9 cellular contexts compared by ENCODE assay signal in genomic region chr1:150221552-150221951, GRCh38. TPM values are rescaled to one million over a fixed set of nuclear protein-coding genes. Genes with fewer than 3 reads are reported as not detected.
DNase-seq lines count a peak whose midpoint lies in the region; ATAC-seq and TF ChIP-seq lines count a peak whose summit lies in the region.
"Had no signal": no experiment of that assay in that cellular context is flagged by ENCODE, and none has a peak within 500 bp of the region (broad histone marks: within the 10 kb centered on the region; RNA-seq: fewer than 3 reads in every experiment).

No MANE protein-coding gene starts in this region.

- peak; percentile 67 for TF ChIP-seq CTCF in OCI-LY7 (conservative IDR thresholded peaks at IDR 0.05; ENCODE audit: low read length)
- TF ChIP-seq CTCF in thyroid gland (IDR thresholded peaks at IDR 0.05): peak in 4 of 6 experiments; percentile 14 to 50 (median 17)

- H3K4me3 ChIP-seq in OCI-LY7 (ENCODE audit: low read depth, low read length, poor library complexity, severe bottlenecking) (no peak overlapping the region), thyroid gland (replicated peaks in 1 of 3) (no peak overlapping the region)

- no peak overlapping the region for H3K4me3 Mint-ChIP-seq in activated CD8-positive, alpha-beta memory T cell treated with anti-CD3 and anti-CD28 coated beads, Interleukin-2, amount 10 ng/mL, durations not matched to agents 7 days and 5 days

- no TSS peak for BruUV-seq in OCI-LY7 (replicated peaks; lab: Mats Ljungman, UMichigan)

- H3K36me3 ChIP-seq in OCI-LY7 (ENCODE audit: insufficient read depth, low read length): peaks cover 82% of the 10 kb centered on the region
- peaks cover 15 to 26% of the 10 kb centered on the region in 2 donors for H3K36me3 ChIP-seq in thyroid gland

- POLR2A ChIA-PET in OCI-LY7 (lab: Charles Lee): no interaction called here

- no peak overlapping the region for H3K4me2 ChIP-seq in OCI-LY7 (ENCODE audit: low read length)

- H3K9me3 ChIP-seq in OCI-LY7 (ENCODE audit: low read length) (no peaks in the 10 kb centered on the region), thyroid gland (no peaks in the 10 kb centered on the region)

- no peak overlapping the region for H3K27ac Mint-ChIP-seq in activated CD8-positive, alpha-beta memory T cell treated with anti-CD3 and anti-CD28 coated beads, Interleukin-2, amount 10 ng/mL, durations not matched to agents 7 days and 5 days

- no peaks in the 10 kb centered on the region for H3K27me3 ChIP-seq in thyroid gland

- H4K20me1 ChIP-seq in OCI-LY7 (ENCODE audit: insufficient read depth, low read length): no peaks in the 10 kb centered on the region

- TF ChIP-seq POLR2A in thyroid gland (IDR thresholded peaks at IDR 0.05): no peak

- H2AFZ ChIP-seq in OCI-LY7 (ENCODE audit: low read length): no peak overlapping the region

- peaks cover 9% of the 10 kb centered on the region for H3K4me1 Mint-ChIP-seq in activated CD8-positive, alpha-beta memory T cell treated with anti-CD3 and anti-CD28 coated beads, Interleukin-2, amount 10 ng/mL, durations not matched to agents 7 days and 5 days

- H3K27ac ChIP-seq in OCI-LY7 (ENCODE audit: low read depth, low read length, poor library complexity, severe bottlenecking) (no peak overlapping the region), thyroid gland (no peak overlapping the region)

- ATAC-seq in activated CD8-positive, alpha-beta memory T cell treated with anti-CD3 and anti-CD28 coated beads, Interleukin-2, amount 10 ng/mL, durations not matched to agents 7 days and 5 days: peak; percentile 53
- ATAC-seq in GM19452 (IDR thresholded peaks at IDR 0.05; ENCODE audit: unreplicated experiment) (no peak), HG03571 (IDR thresholded peaks at IDR 0.05; ENCODE audit: unreplicated experiment) (no peak)

- H3K9me2 ChIP-seq in OCI-LY7 (ENCODE audit: insufficient read depth, low read length): no peaks in the 10 kb centered on the region

- intact Hi-C loops in OCI-LY7 (cut with micrococcal nuclease; ENCODE audit: unreplicated experiment) (no loop called here), thyroid gland (cut with DNase I) (no loop called here)

- H3K79me2 ChIP-seq in OCI-LY7 (ENCODE audit: insufficient read depth, low read depth, low read length): no peaks in the 10 kb centered on the region; the same call in 1 of the 2 replicates

- H3K27me3 Mint-ChIP-seq in activated CD8-positive, alpha-beta memory T cell treated with anti-CD3 and anti-CD28 coated beads, Interleukin-2, amount 10 ng/mL, durations not matched to agents 7 days and 5 days: no peaks in the 10 kb centered on the region

- H3K36me3 Mint-ChIP-seq in activated CD8-positive, alpha-beta memory T cell treated with anti-CD3 and anti-CD28 coated beads, Interleukin-2, amount 10 ng/mL, durations not matched to agents 7 days and 5 days: peaks cover 45% of the 10 kb centered on the region

- peaks cover 4% of the 10 kb centered on the region for H3K4me1 ChIP-seq in OCI-LY7 (ENCODE audit: insufficient read depth, low read length, poor library complexity, severe bottlenecking)
- H3K4me1 ChIP-seq in thyroid gland: no peaks in the 10 kb centered on the region

- H3K9me3 Mint-ChIP-seq in activated CD8-positive, alpha-beta memory T cell treated with anti-CD3 and anti-CD28 coated beads, Interleukin-2, amount 10 ng/mL, durations not matched to agents 7 days and 5 days (ENCODE audit: low read depth): no peaks in the 10 kb centered on the region

- 94 to 95% methylated on average over 2 of the region's 2 CpGs for WGBS in thyroid gland, 2 donors

- DNase-seq in activated CD8-positive, alpha-beta memory T cell treated with anti-CD3 and anti-CD28 coated beads, Interleukin-2, amount 10 ng/mL, durations not matched to agents 7 days and 5 days: no peak
- no peak for DNase-seq in activated CD8-positive, alpha-beta memory T cell treated with anti-CD3 and anti-CD28 coated beads for 24 hours
- DNase-seq in OCI-LY7 (ENCODE audit: low spot score) (peak; percentile 38), fibroblast of gingiva (ENCODE audit: low read depth) (peak; percentile 23), thyroid gland (no peak), activated gamma-delta T cell (lab: John Stamatoyannopoulos, UW) (no peak)
- DNase-seq: effector CD4-positive, alpha-beta T cell had no signal

- CTCF ChIA-PET in activated CD8-positive, alpha-beta memory T cell treated with anti-CD3 and anti-CD28 coated beads, Interleukin-2, amount 10 ng/mL, durations not matched to agents 7 days and 5 days (lab: Charles Lee): interaction anchor here (0.6 to 1.9 kb wide), 2 partner anchors 12 to 34 kb away, joined by 3 to 6 read pairs; no protein-coding TSS in a partner anchor
- CTCF ChIA-PET in OCI-LY7 (lab: Charles Lee; ENCODE audit: unreplicated experiment): no interaction called here

RNA-seq across cellular contexts. Expression of gene ANP32E, which starts 14.4 kb away (rescaled TPM):
- total RNA-seq in activated CD8-positive, alpha-beta memory T cell treated with anti-CD3 and anti-CD28 coated beads, Interleukin-2, amount 10 ng/mL, durations not matched to agents 7 days and 5 days: 100 to 1,000 TPM; 130 to 173 TPM
- total RNA-seq in OCI-LY7 (2014; rRNA removed; shearing (Covaris generic)): 52.8 and 73.5 TPM in 2 replicates
- total RNA-seq in OCI-LY7 (2022) (152 and 170 TPM in 2 replicates), thyroid gland (10 to 100 TPM; 19.3 to 25.8 (median 24.5) TPM)

RNA-seq across cellular contexts. Expression of gene CA14, which starts 36.0 kb away (rescaled TPM):
- total RNA-seq in activated CD8-positive, alpha-beta memory T cell treated with anti-CD3 and anti-CD28 coated beads, Interleukin-2, amount 10 ng/mL, durations not matched to agents 7 days and 5 days: not detected
- total RNA-seq in OCI-LY7 (2014; rRNA removed; shearing (Covaris generic)): not detected in 2 replicates
- not detected in 2 replicates for total RNA-seq in OCI-LY7 (2022)
- total RNA-seq in thyroid gland: under 1 TPM in 2 of 4 donors, not detected in 2; 0.22 to 0.27 TPM

RNA-seq across cellular contexts. Expression of gene APH1A, which starts 47.3 kb away (rescaled TPM):
- 100 to 1,000 TPM; 122 to 142 TPM for total RNA-seq in activated CD8-positive, alpha-beta memory T cell treated with anti-CD3 and anti-CD28 coated beads, Interleukin-2, amount 10 ng/mL, durations not matched to agents 7 days and 5 days
- 83.3 and 113 TPM in 2 replicates for total RNA-seq in OCI-LY7 (2014; rRNA removed; shearing (Covaris generic))
- total RNA-seq in OCI-LY7 (2022) (122 and 124 TPM in 2 replicates), thyroid gland (100 to 1,000 TPM; 114 to 133 (median 116) TPM)

RNA-seq across cellular contexts. Expression of gene C1orf54, which starts 51.0 kb away (rescaled TPM):
- total RNA-seq in activated CD8-positive, alpha-beta memory T cell treated with anti-CD3 and anti-CD28 coated beads, Interleukin-2, amount 10 ng/mL, durations not matched to agents 7 days and 5 days: 1 to 10 TPM in 1 of 2 experiments, under 1 TPM in 1; 0.40 to 1.8 TPM
- total RNA-seq in OCI-LY7 (2014; rRNA removed; shearing (Covaris generic)): 0.44 TPM in 1 of 2 replicates, not detected in the other
- total RNA-seq in OCI-LY7 (2022) (0.61 and 1.5 TPM in 2 replicates), thyroid gland (10 to 100 TPM in 1 of 4 donors, 1 to 10 TPM in 3; 2.7 to 11.7 (median 4.3) TPM)

Comparison
In these comparisons a context has a peak if more than half of its experiments do, and no peak if none do; other contexts are left out.
1. DNase-seq: peak in OCI-LY7 (single experiment) and fibroblast of gingiva (single experiment); none in activated CD8-positive, alpha-beta memory T cell treated with anti-CD3 and anti-CD28 coated beads, Interleukin-2, amount 10 ng/mL, durations not matched to agents 7 days and 5 days (single experiment), activated CD8-positive, alpha-beta memory T cell treated with anti-CD3 and anti-CD28 coated beads for 24 hours (single experiment), thyroid gland (0 of 2) and activated gamma-delta T cell (single experiment).